Comparison of ENCODE assay signal across 5 cellular contexts in the genomic region with DNA sequence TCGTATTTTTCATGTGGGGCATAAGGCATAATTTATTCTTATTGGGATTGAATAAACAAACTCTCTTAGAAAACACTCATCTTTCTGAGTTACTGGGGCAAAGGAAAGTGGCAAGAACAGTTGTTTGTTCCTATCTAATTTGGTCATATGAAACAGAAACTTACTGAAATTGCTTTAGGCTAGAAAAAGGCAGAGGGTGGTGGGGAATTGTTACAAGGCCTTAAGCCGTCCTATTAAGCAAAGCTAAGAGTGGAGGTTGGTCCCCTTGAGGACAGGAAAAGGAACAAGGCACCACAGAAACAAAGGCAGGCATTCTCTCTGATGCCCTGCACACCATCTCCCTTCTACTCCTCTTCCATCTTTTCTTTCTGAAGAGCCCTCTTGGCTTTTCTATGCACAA.
"Had no signal": no experiment of that assay in that cellular context is flagged by ENCODE, and none has a peak within 500 bp of the region (broad histone marks: within the 10 kb centered on the region; RNA-seq: fewer than 3 reads in every experiment).

No MANE protein-coding gene starts in this region.

- DNase-seq: H9, HCEC 1CT, IMR-90 had no signal

- H2AFZ ChIP-seq: GM23338 had no signal

- H3K4me3 ChIP-seq: GM23338, K562 had no signal

- H3K4me2 ChIP-seq: GM23338 had no signal

- ATAC-seq: GM23338, K562 had no signal
